34 cellular contexts compared by ENCODE assay signal in the genomic region with DNA sequence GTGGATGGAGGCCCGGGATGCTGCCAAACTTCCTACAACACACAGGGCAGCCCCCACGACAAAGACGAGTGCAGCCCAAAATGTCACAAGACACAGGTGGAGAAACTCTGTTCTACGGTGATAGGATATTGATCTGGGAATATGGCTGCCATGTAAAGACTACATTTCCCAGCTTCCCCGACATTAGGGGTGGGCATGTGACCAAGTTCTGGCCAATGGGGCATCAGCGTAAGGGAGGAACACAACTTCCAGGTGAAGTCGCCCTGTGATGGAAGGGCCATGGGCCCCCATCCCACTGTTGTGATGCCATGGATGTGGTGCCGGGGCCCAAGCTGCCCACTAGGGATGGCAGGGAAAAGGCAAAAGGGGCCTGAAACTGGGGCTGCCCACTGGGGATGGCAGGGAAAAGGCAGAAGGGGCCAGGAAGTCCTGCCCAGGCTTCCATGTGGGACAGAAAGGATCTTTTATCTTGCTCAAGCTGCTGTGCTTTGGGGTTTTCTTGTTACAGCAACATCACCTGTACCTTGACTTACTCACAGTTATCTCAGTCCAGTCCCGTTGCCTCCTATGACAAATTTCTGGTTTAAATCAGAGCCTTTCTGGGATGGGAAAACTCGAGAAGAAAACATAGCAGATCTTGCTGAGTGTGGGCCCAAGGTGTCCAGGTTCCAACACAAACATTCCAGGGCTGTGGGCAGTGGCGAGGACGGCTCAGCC. TPM values are rescaled to one million over a fixed set of nuclear protein-coding genes. Genes with fewer than 3 reads are reported as not detected.
DNase-seq lines count a peak whose midpoint lies in the region; ATAC-seq, FAIRE-seq and TF ChIP-seq lines count a peak whose summit lies in the region.
"Had no signal": no experiment of that assay in that cellular context is flagged by ENCODE, and none has a peak within 500 bp of the region (broad histone marks: within the 10 kb centered on the region; RNA-seq: fewer than 3 reads in every experiment).

No MANE protein-coding gene starts in this region.

- intact Hi-C loops in HepG2 (cut with micrococcal nuclease; ENCODE audit: unreplicated experiment), result no loop called here
- intact Hi-C loops in right lobe of liver (cut with DNase I), result no loop called here
- intact Hi-C loops in GM12878 (cut with micrococcal nuclease; ENCODE audit: unreplicated experiment), result no loop called here
- intact Hi-C loops in tibial artery (cut with DNase I; ENCODE audit: low total_unique reads), result no loop called here

- TF ChIP-seq EP300 in HepG2 (IDR thresholded peaks at IDR 0.05; ENCODE audit: low read depth in 2 of 2, low read length in 2 of 2) (no peak), HepG2 (CRISPR knock-in tag; IDR thresholded peaks at IDR 0.05; ENCODE audit: borderline replicate concordance) (no peak), GM12878 (IDR thresholded peaks at IDR 0.05; ENCODE audit: borderline replicate concordance in 1 of 2, control insufficient read depth in 1 of 2, low read depth in 2 of 2, low read length in 2 of 2) (no peak)

- H3K4me3 ChIP-seq in HepG2 (replicated peaks in 1 of 3; ENCODE audit: insufficient read depth in 1 of 3, low read depth in 2 of 3, low read length in 3 of 3) (no peak overlapping the region), right lobe of liver (no peak overlapping the region), GM12878 (no peak overlapping the region), tibial artery (no peak overlapping the region)
- H3K4me3 ChIP-seq: BLaER1, body of pancreas, esophagus muscularis mucosa, SK-N-MC, thyroid gland had no signal

- RAD21 ChIA-PET in GM12878 (lab: Charles Lee; ENCODE audit: unreplicated experiment), result no interaction called here

- in situ Hi-C loops in HepG2 (cut with HindIII; ENCODE audit: extremely low pct_ligation_motif_present, low pct_unique_long_range_greater_than_20kb), result no loop called here
- in situ Hi-C loops in GM12878 (cut with MboI), result no loop called here

- WGBS in HepG2 (ENCODE audit: low lambda C conversion rate), result 34% methylated on average over 12 of the region's 12 CpGs
- WGBS in right lobe of liver (ENCODE audit: insufficient coverage, low coverage, low lambda C conversion rate, missing lambda C conversion rate), result 57% methylated on average over 6 of the region's 12 CpGs
- 28% methylated on average over 12 of the region's 12 CpGs for WGBS in GM12878 (ENCODE audit: insufficient coverage, insufficient replicate concordance, low lambda C conversion rate, missing lambda C conversion rate)

- CTCF ChIA-PET in HepG2 (lab: Yijun Ruan, JAX; ENCODE audit: low intra/inter-chr PET ratio, low total read pairs), result no interaction called here
- CTCF ChIA-PET in GM12878 (lab: Yijun Ruan, JAX), result no interaction called here

- H3K27me3 ChIP-seq in HepG2 (ENCODE audit: control insufficient read depth in 1 of 2, insufficient read depth in 2 of 2, low read length in 2 of 2) (peaks cover 10 to 81% of the 10 kb centered on the region in 2 experiments; a peak in 4 of 5 replicates), right lobe of liver (no peaks in the 10 kb centered on the region), GM12878 (replicated peaks in 1 of 2; ENCODE audit: control insufficient read depth in 2 of 2, insufficient read depth in 2 of 2, low read length in 1 of 2) (peaks cover 0 to 3% of the 10 kb centered on the region in 2 experiments; a peak in 2 of 4 replicates), tibial artery (peaks cover 0 to 4% of the 10 kb centered on the region in 2 donors)
- H3K27me3 ChIP-seq: BLaER1, body of pancreas, thyroid gland had no signal

- BruUV-seq in HepG2 (replicated peaks; lab: Mats Ljungman, UMichigan) (no TSS peak), GM12878 (replicated peaks; lab: Mats Ljungman, UMichigan) (no TSS peak)

- H4K20me1 ChIP-seq in HepG2 (ENCODE audit: insufficient read depth, low read length), result no peaks in the 10 kb centered on the region
- H4K20me1 ChIP-seq in GM12878 (ENCODE audit: control insufficient read depth, insufficient read depth), result no peaks in the 10 kb centered on the region

- TF ChIP-seq RAD21 in HepG2 (CRISPR knock-in tag; IDR thresholded peaks at IDR 0.05) (no peak), GM12878 (IDR thresholded peaks at IDR 0.05; ENCODE audit: insufficient read depth, low read depth, low read length) (no peak)

- H3K79me2 ChIP-seq in HepG2 (ENCODE audit: insufficient read depth, low read length) (no peaks in the 10 kb centered on the region), GM12878 (ENCODE audit: control insufficient read depth, insufficient read depth, low read length) (no peaks in the 10 kb centered on the region)

- TF ChIP-seq POLR2A in HepG2 (IDR thresholded peaks at IDR 0.05; ENCODE audit: insufficient read depth in 1 of 2, low read depth in 2 of 2, low read length in 2 of 2), result no peak
- TF ChIP-seq POLR2A in right lobe of liver (IDR thresholded peaks at IDR 0.05), result no peak
- no peak for TF ChIP-seq POLR2A in GM12878 (IDR thresholded peaks at IDR 0.05; ENCODE audit: low read depth, low read length)

- H3K9me3 ChIP-seq in HepG2 (ENCODE audit: low read length) (no peaks in the 10 kb centered on the region), right lobe of liver (no peaks in the 10 kb centered on the region), GM12878 (replicated peaks; ENCODE audit: control insufficient read depth, insufficient read depth, low read length) (no peaks in the 10 kb centered on the region), tibial artery (peaks cover 0 to 8% (median 4%) of the 10 kb centered on the region in 3 donors)
- H3K9me3 ChIP-seq: BLaER1, body of pancreas, Caco-2, neutrophil, thyroid gland had no signal

- H3K4me2 ChIP-seq in HepG2 (ENCODE audit: low read depth, low read length), result no peak overlapping the region
- H3K4me2 ChIP-seq in GM12878 (ENCODE audit: control insufficient read depth, insufficient read depth), result no peak overlapping the region

- FAIRE-seq in HepG2 (lab: Jason Lieb, UNC), result no peak
- no peak for FAIRE-seq in GM12878 (lab: Jason Lieb, UNC)
- FAIRE-seq: endometrium had no signal

- no peak for TF ChIP-seq CTCF in HepG2 (CRISPR knock-in tag; IDR thresholded peaks at IDR 0.05)
- no peak for TF ChIP-seq CTCF in right lobe of liver (IDR thresholded peaks at IDR 0.05)
- no peak for TF ChIP-seq CTCF in GM12878 (IDR thresholded peaks at IDR 0.05 in 2 of 3, conservative IDR thresholded peaks at IDR 0.05 in 1 of 3; ENCODE audit: control insufficient read depth in 2 of 3, extremely low read depth in 1 of 3, insufficient read depth in 1 of 3, low read depth in 3 of 3, low read length in 3 of 3)
- TF ChIP-seq CTCF in tibial artery (IDR thresholded peaks at IDR 0.05), result no peak

- H2AFZ ChIP-seq in HepG2 (ENCODE audit: low read length) (no peak overlapping the region), GM12878 (ENCODE audit: control insufficient read depth, low read depth, low read length) (no peak overlapping the region)

- H3K36me3 ChIP-seq in HepG2 (replicated peaks in 1 of 2; ENCODE audit: control insufficient read depth in 1 of 2, insufficient read depth in 2 of 2, low read length in 2 of 2) (no peaks in the 10 kb centered on the region; a peak in 1 of 5 replicates), right lobe of liver (no peaks in the 10 kb centered on the region), GM12878 (ENCODE audit: control insufficient read depth in 2 of 2, insufficient read depth in 2 of 2, low read length in 1 of 2) (no peaks in the 10 kb centered on the region), tibial artery (no peaks in the 10 kb centered on the region)
- H3K36me3 ChIP-seq: BLaER1, esophagus muscularis mucosa, neutrophil, thyroid gland had no signal

- DNase-seq in HepG2 (ENCODE audit: low spot score) (no peak), right lobe of liver (no peak), HT1080 (ENCODE audit: low read depth) (peak; percentile 14), GM12878 (ENCODE audit: low read depth, low spot score) (no peak), tibial artery (no peak), AML-193 (lab: John Stamatoyannopoulos, UW) (no peak), COLO668 (lab: John Stamatoyannopoulos, UW; ENCODE audit: unreplicated experiment) (no peak)
- DNase-seq: activated CD4-positive, alpha-beta memory T cell treated with anti-CD3 and anti-CD28 coated beads for 36 hours; activated CD4-positive, alpha-beta T cell treated with anti-CD3 and anti-CD28 coated beads for 1 hour; activated naive CD4-positive, alpha-beta T cell; body of pancreas; foreskin fibroblast; GF-D8; head of caudate nucleus; naive B cell; NCI-H146; NCI-H2107; NCI-H345; NCI-H774; PC-3; posterior cingulate gyrus; stimulated activated CD4-positive, alpha-beta T cell treated with anti-CD3 and anti-CD28 coated beads, Interleukin-12 subunit alpha, Interleukin-12 subunit beta, amount 100 ng/mL, for 4 hours; stimulated activated CD4-positive, alpha-beta T cell treated with anti-CD3 and anti-CD28 coated beads, Interleukin-2, amount 100 ng/mL, for 48 hours; stimulated activated naive CD8-positive, alpha-beta T cell treated with anti-CD3 and anti-CD28 coated beads, Interleukin-15, amount 100 ng/mL, for 72 hours; T-helper 17 cell; thyroid gland had no signal

- POLR2A ChIA-PET in HepG2 (lab: Yijun Ruan, JAX), result no interaction called here
- POLR2A ChIA-PET in GM12878 (lab: Charles Lee), result no interaction called here

- ATAC-seq in HepG2 (no peak), right lobe of liver (no peak), GM12878 (no peak), GM18861 (IDR thresholded peaks at IDR 0.05; ENCODE audit: unreplicated experiment) (no peak)
- ATAC-seq: body of pancreas; PC-3; sciatic nerve; stimulated activated naive CD8-positive, alpha-beta T cell treated with anti-CD3 and anti-CD28 coated beads, Interleukin-15, amount 100 ng/mL, for 72 hours; T-helper 17 cell had no signal

- H3K4me1 ChIP-seq in HepG2 (ENCODE audit: insufficient read depth, low read length), result peaks cover 18% of the 10 kb centered on the region
- no peaks in the 10 kb centered on the region for H3K4me1 ChIP-seq in right lobe of liver
- H3K4me1 ChIP-seq in GM12878 (ENCODE audit: control insufficient read depth, insufficient read depth, low read length), result no peaks in the 10 kb centered on the region
- H3K4me1 ChIP-seq in tibial artery, result peaks cover 0 to 24% (median 1%) of the 10 kb centered on the region in 4 donors
- H3K4me1 ChIP-seq: Caco-2, thyroid gland had no signal

- H3K9ac ChIP-seq in HepG2 (ENCODE audit: insufficient read depth, low read depth, low read length) (no peak overlapping the region), GM12878 (ENCODE audit: control insufficient read depth, insufficient read depth, low read length) (no peak overlapping the region)
- H3K9ac ChIP-seq: BLaER1 had no signal

- H3K27ac ChIP-seq in HepG2 (ENCODE audit: extremely low read length, insufficient read depth, low read length), result no peak overlapping the region
- H3K27ac ChIP-seq in right lobe of liver, result no peak overlapping the region
- no peak overlapping the region for H3K27ac ChIP-seq in GM12878 (ENCODE audit: control insufficient read depth, insufficient read depth)
- peak overlapping the region; percentile 63 to 78 for H3K27ac ChIP-seq in tibial artery
- H3K27ac ChIP-seq: BLaER1, body of pancreas, esophagus muscularis mucosa, neutrophil, SK-N-MC, thyroid gland had no signal

- SMC1A ChIA-PET in GM12878 (lab: Charles Lee; ENCODE audit: uncharacterized antibody, unreplicated experiment), result no interaction called here

RNA-seq across cellular contexts. Expression of a gene that starts 9.7 kb away (rescaled TPM):
- total RNA-seq in HepG2 (2016; rRNA removed; fragmentation: Illumina TruSeq; extraction: Trizol) (43.8 and 69.7 TPM in 2 replicates), right lobe of liver (under 1 TPM in 5 of 6 experiments, not detected in 1; 0.17 to 0.81 (median 0.65) TPM), GM12878 (2014; rRNA removed) (not detected in 2 replicates), GM12878 (2014; rRNA removed; fragmentation: Illumina TruSeq; extraction: Trizol) (not detected in 2 replicates), GM12878 (2021) (0.11 and 0.15 TPM in 2 replicates)
- total RNA-seq in HepG2 (2016; cell fraction: cytosol; rRNA removed; fragmentation: Illumina TruSeq; extraction: Trizol; ENCODE audit: low read depth), result 39.5 and 40.6 TPM in 2 replicates
- total RNA-seq in HepG2 (2016; cell fraction: insoluble cytoplasmic fraction; rRNA removed; fragmentation: Illumina TruSeq; extraction: Trizol), result 45.3 and 69.6 TPM in 2 replicates
- total RNA-seq in HepG2 (2016; cell fraction: membrane; rRNA removed; fragmentation: Illumina TruSeq; extraction: Trizol), result 83.4 and 93.4 TPM in 2 replicates
- total RNA-seq in HepG2 (2016; cell fraction: nucleus; rRNA removed; fragmentation: Illumina TruSeq; extraction: Trizol), result 32.1 and 42.6 TPM in 2 replicates
- polyA plus RNA-seq in HepG2 (2011; rRNA removed) (15.4 and 23.1 TPM in 2 replicates), GM12878 (2011; rRNA removed) (not detected in 2 replicates), GM12878 (2014; fragmentation: Illumina TruSeq; extraction: Trizol) (not detected in 2 replicates), GM12878 (2014; fragmentation: Nextera tagmentation; extraction: Ambion mirVana) (not detected), GM12878 (2014; rRNA removed) (not detected in 2 replicates), GM12878 (2016; fragmentation: Nextera tagmentation; extraction: Ambion mirVana) (not detected)
- 20.0 and 39.6 TPM in 2 replicates for polyA plus RNA-seq in HepG2 (2011; cell fraction: cytosol; rRNA removed)
- polyA plus RNA-seq in HepG2 (2011; cell fraction: nucleus; rRNA removed), result 34.6 and 44.2 TPM in 2 replicates
- 13.5 and 14.6 TPM in 2 replicates for polyA plus RNA-seq in HepG2 (2012)
- polyA plus RNA-seq in HepG2 (2016; cell fraction: cytosol; fragmentation: Illumina TruSeq; extraction: Trizol; ENCODE audit: low read depth), result 40.9 and 41.6 TPM in 2 replicates
- polyA plus RNA-seq in HepG2 (2016; cell fraction: insoluble cytoplasmic fraction; fragmentation: Illumina TruSeq; extraction: Trizol; ENCODE audit: low read depth), result 48.4 and 52.4 TPM in 2 replicates
- 74.1 and 77.9 TPM in 2 replicates for polyA plus RNA-seq in HepG2 (2016; cell fraction: membrane; fragmentation: Illumina TruSeq; extraction: Trizol; ENCODE audit: low read depth)
- polyA plus RNA-seq in HepG2 (2016; cell fraction: nucleus; fragmentation: Illumina TruSeq; extraction: Trizol; ENCODE audit: insufficient read depth, low read depth), result 63.0 and 70.2 TPM in 2 replicates
- 0.07 and 154 TPM in 2 replicates for polyA minus RNA-seq in HepG2 (2011; rRNA and poly(A)+ RNA removed; ENCODE audit: low replicate concordance)
- 31.1 and 39.3 TPM in 2 replicates for polyA minus RNA-seq in HepG2 (2011; cell fraction: cytosol; rRNA and poly(A)+ RNA removed)
- polyA minus RNA-seq in HepG2 (2011; cell fraction: nucleus; rRNA and poly(A)+ RNA removed), result 9.3 and 10.7 TPM in 2 replicates
- 0.10 and 0.58 TPM in 2 replicates for total RNA-seq in HT1080 (2014; rRNA removed; shearing (Covaris generic))
- 0.42 and 0.43 TPM in 2 replicates for polyA plus RNA-seq in HT1080 (2015; cell fraction: cytosol; rRNA removed)
- 0.35 TPM in 1 of 2 replicates, not detected in the other for polyA plus RNA-seq in HT1080 (2015; cell fraction: nucleus; rRNA removed)
- not detected in 2 replicates for total RNA-seq in GM12878 (2013; cell fraction: nucleolus; rRNA removed)
- not detected for polyA plus RNA-seq in GM12878 (2011; ENCODE audit: low read depth)
- not detected in 2 replicates for polyA plus RNA-seq in GM12878 (2011; cell fraction: cytosol; rRNA removed)
- not detected in 2 replicates for polyA plus RNA-seq in GM12878 (2011; cell fraction: nucleus; rRNA removed)
- polyA plus RNA-seq in GM12878 (2012), result not detected in 2 replicates
- polyA minus RNA-seq in GM12878 (2011; rRNA and poly(A)+ RNA removed), result not detected in 2 replicates
- polyA minus RNA-seq in GM12878 (2011; cell fraction: cytosol; rRNA and poly(A)+ RNA removed), result not detected in 2 replicates
- not detected in 2 replicates for polyA minus RNA-seq in GM12878 (2011; cell fraction: nucleus; rRNA and poly(A)+ RNA removed)
- total RNA-seq: activated CD4-positive, alpha-beta memory T cell treated with anti-CD3 and anti-CD28 coated beads for 36 hours; PC-3; T-helper 17 cell had no signal

Comparison
In these comparisons a context has a peak if more than half of its experiments do, and no peak if none do; other contexts are left out.
1. RNA of a gene that starts 9.7 kb away (total RNA-seq): 32.1 to 93.4 TPM in HepG2; 0.17 to 0.81 TPM in right lobe of liver, 0.10 to 0.58 TPM in HT1080 and 0.11 to 0.15 TPM in GM12878; every median in the first group is over 10 times any median in the second.
2. H3K27ac ChIP-seq: peak in tibial artery (2 of 2); none in HepG2 (single experiment), right lobe of liver (0 of 3) and GM12878 (single experiment).